ENCODE assay signal across 19 cellular contexts in genomic region chr2:98910349-98911125, GRCh38. TPM values are rescaled to one million over a fixed set of nuclear protein-coding genes. Genes with fewer than 3 reads are reported as not detected.
DNase-seq lines count a peak whose midpoint lies in the region; ATAC-seq and TF ChIP-seq lines count a peak whose summit lies in the region.
"Had no signal": no experiment of that assay in that cellular context is flagged by ENCODE, and none has a peak within 500 bp of the region (broad histone marks: within the 10 kb centered on the region; RNA-seq: fewer than 3 reads in every experiment).

No MANE protein-coding gene starts in this region.

- no peaks in the 10 kb centered on the region for H3K36me3 Mint-ChIP-seq in CD8-positive, alpha-beta T cell
- H3K36me3 Mint-ChIP-seq: natural killer cell treated with Interleukin-12 subunit alpha and Interleukin-12 subunit beta and Interleukin-15 and Interleukin-18, amount 100 ng/mL, for 72 hours; stimulated activated effector memory CD8-positive, alpha-beta T cell treated with anti-CD3 and anti-CD28 coated beads, Interleukin-12 subunit alpha, Interleukin-12 subunit beta, amount 100 ng/mL, for 72 hours had no signal

- TF ChIP-seq CTCF in CD8-positive, alpha-beta T cell (IDR thresholded peaks at IDR 0.05), result no peak

- H4K91ac ChIP-seq in mesenchymal stem cell (ENCODE audit: low read length), result no peak overlapping the region

- H3K9me3 ChIP-seq in BLaER1 (no peaks in the 10 kb centered on the region), mesenchymal stem cell (ENCODE audit: control insufficient read depth, low read length) (no peaks in the 10 kb centered on the region)
- no peaks in the 10 kb centered on the region for H3K9me3 ChIP-seq in CD8-positive, alpha-beta T cell (ENCODE audit: low read length)
- H3K9me3 ChIP-seq: psoas muscle, tibial artery had no signal

- no peak overlapping the region for H3K23ac ChIP-seq in mesenchymal stem cell (ENCODE audit: low read length in 2 of 2)

- H3K4me3 Mint-ChIP-seq in CD8-positive, alpha-beta T cell, result no peak overlapping the region
- H3K4me3 Mint-ChIP-seq: natural killer cell treated with Interleukin-12 subunit alpha and Interleukin-12 subunit beta and Interleukin-15 and Interleukin-18, amount 100 ng/mL, for 72 hours had no signal

- peak in 1 of 7 experiments; percentile 38 for DNase-seq in CD8-positive, alpha-beta T cell
- DNase-seq in activated CD8-positive, alpha-beta memory T cell treated with anti-CD3 and anti-CD28 coated beads, Interleukin-2, amount 50 U/mL, for 48 hours, result peak; percentile 41
- DNase-seq in mesenchymal stem cell (no peak), NCI-H146 treated with DMSO at 0.1 percent for 48 hours (lab: John Stamatoyannopoulos, UW; ENCODE audit: unreplicated experiment) (no peak), NAMALWA (ENCODE audit: low spot score) (no peak), NCI-H526 (lab: John Stamatoyannopoulos, UW) (no peak), cerebellar nuclear complex (lab: John Stamatoyannopoulos, UW) (no peak)
- DNase-seq: activated CD4-positive, CD25-positive, alpha-beta regulatory T cell; activated naive CD4-positive, alpha-beta T cell treated with anti-CD3 and anti-CD28 coated beads, Interleukin-2, amount 50 U/mL, for 16 hours; glutamatergic neuron; H7; psoas muscle; SIG-M5; T-helper 2 cell had no signal

- H4K20me1 ChIP-seq in BLaER1, result no peaks in the 10 kb centered on the region

- no peak for ATAC-seq in CD8-positive, alpha-beta T cell
- ATAC-seq: natural killer cell treated with Interleukin-12 subunit alpha and Interleukin-12 subunit beta and Interleukin-15 and Interleukin-18, amount 100 ng/mL, for 72 hours; psoas muscle; stimulated activated effector memory CD8-positive, alpha-beta T cell treated with anti-CD3 and anti-CD28 coated beads, Interleukin-12 subunit alpha, Interleukin-12 subunit beta, amount 100 ng/mL, for 72 hours had no signal

- H3K27me3 ChIP-seq in BLaER1 (no peaks in the 10 kb centered on the region), mesenchymal stem cell (ENCODE audit: control insufficient read depth in 1 of 2, insufficient read depth in 1 of 2, low read length in 2 of 2) (peaks cover 0 to 6% of the 10 kb centered on the region in 2 experiments)
- no peaks in the 10 kb centered on the region for H3K27me3 ChIP-seq in CD8-positive, alpha-beta T cell (ENCODE audit: insufficient read depth, low read length)

- H3K79me1 ChIP-seq in mesenchymal stem cell (replicated peaks; ENCODE audit: low read length, poor library complexity, severe bottlenecking), result no peaks in the 10 kb centered on the region

- CTCF ChIA-PET in CD8-positive, alpha-beta T cell (lab: Charles Lee), result no interaction called here

- no peak overlapping the region for H3K14ac ChIP-seq in mesenchymal stem cell (ENCODE audit: low read length in 2 of 2)

- peaks cover 48% of the 10 kb centered on the region for H3K4me1 Mint-ChIP-seq in CD8-positive, alpha-beta T cell (ENCODE audit: low read depth)

- no peak overlapping the region for H3K4ac ChIP-seq in mesenchymal stem cell (ENCODE audit: low read depth in 1 of 2, low read length in 2 of 2)

- H2AK5ac ChIP-seq in mesenchymal stem cell (ENCODE audit: low read length, severe bottlenecking), result peak overlapping the region; percentile 72

- no peak overlapping the region for H3K4me3 ChIP-seq in BLaER1
- no peak overlapping the region for H3K4me3 ChIP-seq in CD8-positive, alpha-beta T cell (ENCODE audit: low read depth, low read length)
- no peak overlapping the region for H3K4me3 ChIP-seq in mesenchymal stem cell (ENCODE audit: insufficient read depth in 1 of 2, low read depth in 1 of 2, low read length in 2 of 2)
- H3K4me3 ChIP-seq: psoas muscle, tibial artery had no signal

- peaks cover 23% of the 10 kb centered on the region for H3K27me3 Mint-ChIP-seq in CD8-positive, alpha-beta T cell (ENCODE audit: low read depth)

- H2AFZ ChIP-seq in mesenchymal stem cell (ENCODE audit: low read depth, low read length), result no peak overlapping the region

- H3K9ac ChIP-seq in BLaER1, result no peak overlapping the region
- no peak overlapping the region for H3K9ac ChIP-seq in mesenchymal stem cell (ENCODE audit: low read length)

- H3K4me2 ChIP-seq in BLaER1, result peak overlapping the region; percentile 88
- no peak overlapping the region for H3K4me2 ChIP-seq in mesenchymal stem cell (ENCODE audit: low read length, poor library complexity, severe bottlenecking)

- H3K9me3 Mint-ChIP-seq in CD8-positive, alpha-beta T cell, result no peaks in the 10 kb centered on the region
- H3K9me3 Mint-ChIP-seq: natural killer cell treated with Interleukin-12 subunit alpha and Interleukin-12 subunit beta and Interleukin-15 and Interleukin-18, amount 100 ng/mL, for 72 hours; stimulated activated effector memory CD8-positive, alpha-beta T cell treated with anti-CD3 and anti-CD28 coated beads, Interleukin-12 subunit alpha, Interleukin-12 subunit beta, amount 100 ng/mL, for 72 hours had no signal

- H4K8ac ChIP-seq in mesenchymal stem cell (ENCODE audit: low read length), result no peak overlapping the region

- H3K18ac ChIP-seq in mesenchymal stem cell (ENCODE audit: low read depth in 1 of 2, low read length in 2 of 2), result no peak overlapping the region

- H3K36me3 ChIP-seq in BLaER1 (no peaks in the 10 kb centered on the region), mesenchymal stem cell (ENCODE audit: control insufficient read depth in 1 of 2, insufficient read depth in 2 of 2, low read depth in 1 of 2, low read length in 2 of 2) (peaks cover 0 to 3% of the 10 kb centered on the region in 2 experiments)
- no peaks in the 10 kb centered on the region for H3K36me3 ChIP-seq in CD8-positive, alpha-beta T cell (ENCODE audit: insufficient read depth, low read length)
- H3K36me3 ChIP-seq: tibial artery had no signal

- peak overlapping the region; percentile 27 for H3K27ac Mint-ChIP-seq in CD8-positive, alpha-beta T cell
- H3K27ac Mint-ChIP-seq: natural killer cell treated with Interleukin-12 subunit alpha and Interleukin-12 subunit beta and Interleukin-15 and Interleukin-18, amount 100 ng/mL, for 72 hours; stimulated activated effector memory CD8-positive, alpha-beta T cell treated with anti-CD3 and anti-CD28 coated beads, Interleukin-12 subunit alpha, Interleukin-12 subunit beta, amount 100 ng/mL, for 72 hours had no signal

- intact Hi-C loops in CD8-positive, alpha-beta T cell (cut with DNase I, micrococcal nuclease), result no loop called here

- H3K27ac ChIP-seq in BLaER1, result peak overlapping the region; percentile 72
- H3K27ac ChIP-seq in CD8-positive, alpha-beta T cell (ENCODE audit: low read depth, low read length), result no peak overlapping the region
- no peak overlapping the region for H3K27ac ChIP-seq in mesenchymal stem cell (ENCODE audit: low read length, poor library complexity, severe bottlenecking)
- H3K27ac ChIP-seq: psoas muscle, tibial artery had no signal

- no peak overlapping the region for H2BK5ac ChIP-seq in mesenchymal stem cell (ENCODE audit: low read depth, low read length, poor library complexity, severe bottlenecking)

- POLR2A ChIA-PET in CD8-positive, alpha-beta T cell (lab: Charles Lee), result no interaction called here

- H3K4me1 ChIP-seq in BLaER1, result peaks cover 77% of the 10 kb centered on the region
- H3K4me1 ChIP-seq in CD8-positive, alpha-beta T cell (ENCODE audit: insufficient read depth, low read length), result peaks cover 56% of the 10 kb centered on the region
- H3K4me1 ChIP-seq in mesenchymal stem cell (ENCODE audit: control insufficient read depth, insufficient read depth, low read depth, low read length), result peaks cover 38% of the 10 kb centered on the region

- no peak overlapping the region for H2BK15ac ChIP-seq in mesenchymal stem cell (ENCODE audit: low read depth, poor library complexity, severe bottlenecking)

- 90% methylated on average over 9 of the region's 10 CpGs for WGBS in mesenchymal stem cell

- no peak overlapping the region for H2BK12ac ChIP-seq in mesenchymal stem cell (ENCODE audit: low read length in 2 of 2)

- no peak overlapping the region for H2BK120ac ChIP-seq in mesenchymal stem cell (ENCODE audit: low read depth, low read length)

RNA-seq across cellular contexts. Expression of gene CRACDL, which starts 25.5 kb away (rescaled TPM):
- total RNA-seq in CD8-positive, alpha-beta T cell, result under 1 TPM; 0.75 to 0.84 TPM
- not detected for polyA plus RNA-seq in mesenchymal stem cell (2013, experiment 1 of 2)
- not detected for polyA plus RNA-seq in mesenchymal stem cell (2013, experiment 2 of 2)
- polyA plus RNA-seq: BJ had no signal
